11 cellular contexts compared by ENCODE assay signal in the genomic region with DNA sequence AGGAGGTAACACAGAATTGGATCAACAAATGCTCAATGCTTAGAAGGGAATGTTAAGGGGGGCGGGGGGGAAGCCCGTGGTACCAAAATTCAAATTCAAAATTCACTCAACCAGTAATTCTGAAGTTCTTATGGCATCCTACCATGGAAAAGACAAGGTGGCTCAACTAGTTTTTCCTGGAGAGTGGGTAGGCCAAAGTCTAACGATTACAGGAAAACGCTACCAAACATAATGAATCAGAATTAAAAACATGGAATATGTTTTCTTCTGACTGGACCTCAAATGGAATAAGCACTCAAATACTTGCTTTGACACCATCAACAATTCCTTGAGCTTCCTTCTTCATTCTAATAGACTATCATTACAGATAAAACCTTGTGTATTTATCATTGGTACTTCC. TPM values are rescaled to one million over a fixed set of nuclear protein-coding genes. Genes with fewer than 3 reads are reported as not detected.
DNase-seq lines count a peak whose midpoint lies in the region; ATAC-seq, FAIRE-seq and TF ChIP-seq lines count a peak whose summit lies in the region.
"Had no signal": no experiment of that assay in that cellular context is flagged by ENCODE, and none has a peak within 500 bp of the region (broad histone marks: within the 10 kb centered on the region; RNA-seq: fewer than 3 reads in every experiment).

No MANE protein-coding gene starts in this region.

- H2AFZ ChIP-seq in HepG2 (ENCODE audit: low read length), result no peak overlapping the region

- H3K27me3 Mint-ChIP-seq in type B pancreatic cell, result no peaks in the 10 kb centered on the region

- peaks cover 60% of the 10 kb centered on the region for H3K4me1 Mint-ChIP-seq in type B pancreatic cell (ENCODE audit: unreplicated experiment)

- in situ Hi-C loops in HepG2 (cut with HindIII; ENCODE audit: extremely low pct_ligation_motif_present, low pct_unique_long_range_greater_than_20kb), result loop anchor here (10.0 kb wide), 1 partner anchor 78 kb away; a partner anchor contains a TSS

- TF ChIP-seq RAD21 in HepG2 (CRISPR knock-in tag; IDR thresholded peaks at IDR 0.05), result no peak

- no peaks in the 10 kb centered on the region for H3K27me3 ChIP-seq in cardiac muscle cell
- no peaks in the 10 kb centered on the region for H3K27me3 ChIP-seq in ascending aorta
- H3K27me3 ChIP-seq in HepG2 (ENCODE audit: control insufficient read depth in 1 of 2, insufficient read depth in 2 of 2, low read length in 2 of 2), result peaks cover 0 to 6% of the 10 kb centered on the region in 2 experiments; a peak in 1 of 5 replicates

- intact Hi-C loops in Right ventricle myocardium superior (cut with DNase I), result loop anchor here (5.0 kb wide), 1 partner anchor 36 kb away; a partner anchor contains a TSS
- intact Hi-C loops in ascending aorta (cut with DNase I), result no loop called here
- intact Hi-C loops in HepG2 (cut with micrococcal nuclease; ENCODE audit: unreplicated experiment), result loop anchor here (10.0 kb wide), 1 partner anchor 78 kb away; a partner anchor contains a TSS

- TF ChIP-seq CTCF in cardiac muscle cell (IDR thresholded peaks at IDR 0.05; ENCODE audit: low read depth, low read length) (no peak), ascending aorta (IDR thresholded peaks at IDR 0.05) (no peak), HepG2 (CRISPR knock-in tag; IDR thresholded peaks at IDR 0.05) (no peak), type B pancreatic cell (conservative IDR thresholded peaks at IDR 0.05) (no peak)

- no peak for ATAC-seq in Right ventricle myocardium superior (ENCODE audit: poor library complexity)
- no peak for ATAC-seq in HepG2
- ATAC-seq in HG03159 (IDR thresholded peaks at IDR 0.05; ENCODE audit: unreplicated experiment), result no peak

- H3K9me3 Mint-ChIP-seq in type B pancreatic cell, result no peaks in the 10 kb centered on the region

- H3K9me3 ChIP-seq in cardiac muscle cell (ENCODE audit: low read depth), result no peaks in the 10 kb centered on the region
- H3K9me3 ChIP-seq in ascending aorta, result no peaks in the 10 kb centered on the region
- no peaks in the 10 kb centered on the region for H3K9me3 ChIP-seq in HepG2 (ENCODE audit: low read length)

- H3K36me3 Mint-ChIP-seq in type B pancreatic cell, result peaks cover 54% of the 10 kb centered on the region

- no peak for DNase-seq in cardiac muscle cell (ENCODE audit: low read depth in 1 of 2, low spot score in 1 of 2)
- no peak for DNase-seq in Right ventricle myocardium superior
- DNase-seq in ascending aorta (ENCODE audit: low spot score in 2 of 2), result no peak
- no peak for DNase-seq in HepG2 (ENCODE audit: low spot score)
- DNase-seq in type B pancreatic cell (ENCODE audit: extremely low spot score, unreplicated experiment), result no peak
- no peak for DNase-seq in GM19239 (ENCODE audit: insufficient read length, low spot score)
- DNase-seq in NAMALWA (ENCODE audit: low spot score), result no peak
- DNase-seq: DMS79 treated with DMSO at 0.1 percent for 48 hours had no signal

- H3K4me3 Mint-ChIP-seq in type B pancreatic cell, result peak overlapping the region; percentile 98

- H3K27ac ChIP-seq in cardiac muscle cell (peak overlapping the region; percentile 68), ascending aorta (no peak overlapping the region), HepG2 (ENCODE audit: extremely low read length, insufficient read depth, low read length) (no peak overlapping the region)

- H3K4me1 ChIP-seq in cardiac muscle cell (ENCODE audit: low read depth), result peaks cover 54% of the 10 kb centered on the region
- H3K4me1 ChIP-seq in ascending aorta, result peaks cover 0 to 32% of the 10 kb centered on the region in 2 donors
- H3K4me1 ChIP-seq in HepG2 (ENCODE audit: insufficient read depth, low read length), result peaks cover 51% of the 10 kb centered on the region

- H3K9ac ChIP-seq in HepG2 (ENCODE audit: insufficient read depth, low read depth, low read length), result peak overlapping the region; percentile 100; the same call in 1 of the 2 replicates

- H3K4me3 ChIP-seq in cardiac muscle cell (peak overlapping the region; percentile 86), ascending aorta (peak overlapping the region; percentile 72 to 84), HepG2 (replicated peaks in 1 of 3; ENCODE audit: insufficient read depth in 1 of 3, low read depth in 2 of 3, low read length in 3 of 3) (peak overlapping the region; percentile 84 to 94 (median 92); a peak in 4 of 6 replicates)

- H3K36me3 ChIP-seq in cardiac muscle cell (peaks cover 15% of the 10 kb centered on the region), ascending aorta (peaks cover 7 to 17% of the 10 kb centered on the region in 2 donors), HepG2 (replicated peaks in 1 of 2; ENCODE audit: control insufficient read depth in 1 of 2, insufficient read depth in 2 of 2, low read length in 2 of 2) (peaks cover 14 to 43% of the 10 kb centered on the region in 2 experiments)

- H3K4me2 ChIP-seq in HepG2 (ENCODE audit: low read depth, low read length), result peak overlapping the region; percentile 98

- FAIRE-seq in HepG2 (lab: Jason Lieb, UNC) (no peak), GM19239 (lab: Jason Lieb, UNC) (no peak)
- FAIRE-seq: endometrium, RCC 7860 had no signal

- TF ChIP-seq EP300 in HepG2 (IDR thresholded peaks at IDR 0.05; ENCODE audit: low read depth in 2 of 2, low read length in 2 of 2), result no peak
- no peak for TF ChIP-seq EP300 in HepG2 (CRISPR knock-in tag; IDR thresholded peaks at IDR 0.05; ENCODE audit: borderline replicate concordance)

- POLR2A ChIA-PET in HepG2 (lab: Yijun Ruan, JAX), result interaction anchor here (0.8 to 1.8 kb wide), 2 partner anchors 12 to 35 kb away, joined by 3 to 6 read pairs; a partner anchor contains a TSS

- BruUV-seq in HepG2 (replicated peaks; lab: Mats Ljungman, UMichigan), result no TSS peak

- H3K79me2 ChIP-seq in HepG2 (ENCODE audit: insufficient read depth, low read length), result peaks cover 64% of the 10 kb centered on the region

- CTCF ChIA-PET in HepG2 (lab: Yijun Ruan, JAX; ENCODE audit: low intra/inter-chr PET ratio, low total read pairs), result no interaction called here

- no peak for TF ChIP-seq POLR2A in HepG2 (IDR thresholded peaks at IDR 0.05; ENCODE audit: insufficient read depth in 1 of 2, low read depth in 2 of 2, low read length in 2 of 2)

- peaks cover 60% of the 10 kb centered on the region for H4K20me1 ChIP-seq in HepG2 (ENCODE audit: insufficient read depth, low read length)

- 56% methylated on average over 4 of the region's 4 CpGs for WGBS in HepG2 (ENCODE audit: low lambda C conversion rate)

- peak overlapping the region; percentile 98 for H3K27ac Mint-ChIP-seq in type B pancreatic cell

RNA-seq across cellular contexts. Expression of a gene that starts 2.3 kb away (rescaled TPM):
- total RNA-seq in cardiac muscle cell (916 and 1,196 TPM in 2 replicates), Right ventricle myocardium superior (449 TPM), ascending aorta (490 TPM), HepG2 (2016; rRNA removed; fragmentation: Illumina TruSeq; extraction: Trizol) (1,700 and 2,295 TPM in 2 replicates), type B pancreatic cell (ENCODE audit: low replicate concordance) (988 and 997 TPM in 2 replicates)
- polyA plus RNA-seq in cardiac muscle cell (871 and 891 TPM in 2 replicates), HepG2 (2011; rRNA removed) (688 and 799 TPM in 2 replicates)
- total RNA-seq in HepG2 (2016; cell fraction: cytosol; rRNA removed; fragmentation: Illumina TruSeq; extraction: Trizol; ENCODE audit: low read depth), result 1,346 and 1,631 TPM in 2 replicates
- total RNA-seq in HepG2 (2016; cell fraction: insoluble cytoplasmic fraction; rRNA removed; fragmentation: Illumina TruSeq; extraction: Trizol), result 1,693 and 2,342 TPM in 2 replicates
- 2,301 and 2,703 TPM in 2 replicates for total RNA-seq in HepG2 (2016; cell fraction: membrane; rRNA removed; fragmentation: Illumina TruSeq; extraction: Trizol)
- total RNA-seq in HepG2 (2016; cell fraction: nucleus; rRNA removed; fragmentation: Illumina TruSeq; extraction: Trizol), result 536 and 558 TPM in 2 replicates
- polyA plus RNA-seq in HepG2 (2011; cell fraction: cytosol; rRNA removed), result 537 and 762 TPM in 2 replicates
- polyA plus RNA-seq in HepG2 (2011; cell fraction: nucleus; rRNA removed), result 98.1 and 131 TPM in 2 replicates
- polyA plus RNA-seq in HepG2 (2012), result 1,697 and 1,960 TPM in 2 replicates
- polyA plus RNA-seq in HepG2 (2016; cell fraction: cytosol; fragmentation: Illumina TruSeq; extraction: Trizol; ENCODE audit: low read depth), result 1,551 and 1,609 TPM in 2 replicates
- 1,930 and 2,097 TPM in 2 replicates for polyA plus RNA-seq in HepG2 (2016; cell fraction: insoluble cytoplasmic fraction; fragmentation: Illumina TruSeq; extraction: Trizol; ENCODE audit: low read depth)
- 2,028 and 2,269 TPM in 2 replicates for polyA plus RNA-seq in HepG2 (2016; cell fraction: membrane; fragmentation: Illumina TruSeq; extraction: Trizol; ENCODE audit: low read depth)
- 833 and 868 TPM in 2 replicates for polyA plus RNA-seq in HepG2 (2016; cell fraction: nucleus; fragmentation: Illumina TruSeq; extraction: Trizol; ENCODE audit: insufficient read depth, low read depth)
- 250 and 557 TPM in 2 replicates for polyA minus RNA-seq in HepG2 (2011; rRNA and poly(A)+ RNA removed; ENCODE audit: low replicate concordance)
- polyA minus RNA-seq in HepG2 (2011; cell fraction: cytosol; rRNA and poly(A)+ RNA removed), result 139 and 145 TPM in 2 replicates
- 70.6 and 115 TPM in 2 replicates for polyA minus RNA-seq in HepG2 (2011; cell fraction: nucleus; rRNA and poly(A)+ RNA removed)

RNA-seq across cellular contexts. Expression of a gene that starts 29.3 kb away (rescaled TPM):
- total RNA-seq in cardiac muscle cell (6.0 and 9.9 TPM in 2 replicates), Right ventricle myocardium superior (3.6 TPM), ascending aorta (20.9 TPM), HepG2 (2016; rRNA removed; fragmentation: Illumina TruSeq; extraction: Trizol) (47.3 and 67.0 TPM in 2 replicates), type B pancreatic cell (ENCODE audit: low replicate concordance) (13.1 and 27.0 TPM in 2 replicates)
- polyA plus RNA-seq in cardiac muscle cell (15.4 and 17.8 TPM in 2 replicates), HepG2 (2011; rRNA removed) (18.1 and 30.0 TPM in 2 replicates)
- total RNA-seq in HepG2 (2016; cell fraction: cytosol; rRNA removed; fragmentation: Illumina TruSeq; extraction: Trizol; ENCODE audit: low read depth), result 14.0 and 14.2 TPM in 2 replicates
- total RNA-seq in HepG2 (2016; cell fraction: insoluble cytoplasmic fraction; rRNA removed; fragmentation: Illumina TruSeq; extraction: Trizol), result 47.6 and 69.6 TPM in 2 replicates
- 17.8 and 19.7 TPM in 2 replicates for total RNA-seq in HepG2 (2016; cell fraction: membrane; rRNA removed; fragmentation: Illumina TruSeq; extraction: Trizol)
- 33.7 and 38.1 TPM in 2 replicates for total RNA-seq in HepG2 (2016; cell fraction: nucleus; rRNA removed; fragmentation: Illumina TruSeq; extraction: Trizol)
- 15.5 and 16.8 TPM in 2 replicates for polyA plus RNA-seq in HepG2 (2011; cell fraction: cytosol; rRNA removed)
- polyA plus RNA-seq in HepG2 (2011; cell fraction: nucleus; rRNA removed), result 20.7 and 23.5 TPM in 2 replicates
- 15.2 and 26.9 TPM in 2 replicates for polyA plus RNA-seq in HepG2 (2012)
- polyA plus RNA-seq in HepG2 (2016; cell fraction: cytosol; fragmentation: Illumina TruSeq; extraction: Trizol; ENCODE audit: low read depth), result 5.4 and 7.7 TPM in 2 replicates
- 50.8 and 55.2 TPM in 2 replicates for polyA plus RNA-seq in HepG2 (2016; cell fraction: insoluble cytoplasmic fraction; fragmentation: Illumina TruSeq; extraction: Trizol; ENCODE audit: low read depth)
- 11.4 and 12.6 TPM in 2 replicates for polyA plus RNA-seq in HepG2 (2016; cell fraction: membrane; fragmentation: Illumina TruSeq; extraction: Trizol; ENCODE audit: low read depth)
- 35.2 and 36.7 TPM in 2 replicates for polyA plus RNA-seq in HepG2 (2016; cell fraction: nucleus; fragmentation: Illumina TruSeq; extraction: Trizol; ENCODE audit: insufficient read depth, low read depth)
- polyA minus RNA-seq in HepG2 (2011; rRNA and poly(A)+ RNA removed; ENCODE audit: low replicate concordance), result 12.4 and 36.9 TPM in 2 replicates
- 8.9 and 11.9 TPM in 2 replicates for polyA minus RNA-seq in HepG2 (2011; cell fraction: cytosol; rRNA and poly(A)+ RNA removed)
- polyA minus RNA-seq in HepG2 (2011; cell fraction: nucleus; rRNA and poly(A)+ RNA removed), result 28.3 and 28.5 TPM in 2 replicates

RNA-seq across cellular contexts. Expression of a gene that starts 34.7 kb away (rescaled TPM):
- 59.9 and 82.2 TPM in 2 replicates for total RNA-seq in cardiac muscle cell
- 210 and 262 TPM in 2 replicates for polyA plus RNA-seq in cardiac muscle cell
- total RNA-seq in Right ventricle myocardium superior, result 132 TPM
- total RNA-seq in ascending aorta, result 62.2 TPM
- total RNA-seq in HepG2 (2016; rRNA removed; fragmentation: Illumina TruSeq; extraction: Trizol), result 159 and 290 TPM in 2 replicates
- 36.7 and 44.1 TPM in 2 replicates for total RNA-seq in HepG2 (2016; cell fraction: cytosol; rRNA removed; fragmentation: Illumina TruSeq; extraction: Trizol; ENCODE audit: low read depth)
- total RNA-seq in HepG2 (2016; cell fraction: insoluble cytoplasmic fraction; rRNA removed; fragmentation: Illumina TruSeq; extraction: Trizol), result 170 and 269 TPM in 2 replicates
- total RNA-seq in HepG2 (2016; cell fraction: membrane; rRNA removed; fragmentation: Illumina TruSeq; extraction: Trizol), result 155 and 168 TPM in 2 replicates
- 118 and 124 TPM in 2 replicates for total RNA-seq in HepG2 (2016; cell fraction: nucleus; rRNA removed; fragmentation: Illumina TruSeq; extraction: Trizol)
- polyA plus RNA-seq in HepG2 (2011; rRNA removed), result 43.7 and 54.4 TPM in 2 replicates
- polyA plus RNA-seq in HepG2 (2011; cell fraction: cytosol; rRNA removed), result 23.9 and 37.8 TPM in 2 replicates
- 16.1 and 21.1 TPM in 2 replicates for polyA plus RNA-seq in HepG2 (2011; cell fraction: nucleus; rRNA removed)
- 244 and 265 TPM in 2 replicates for polyA plus RNA-seq in HepG2 (2012)
- polyA plus RNA-seq in HepG2 (2016; cell fraction: cytosol; fragmentation: Illumina TruSeq; extraction: Trizol; ENCODE audit: low read depth), result 58.0 and 58.7 TPM in 2 replicates
- polyA plus RNA-seq in HepG2 (2016; cell fraction: insoluble cytoplasmic fraction; fragmentation: Illumina TruSeq; extraction: Trizol; ENCODE audit: low read depth), result 452 and 465 TPM in 2 replicates
- 140 and 145 TPM in 2 replicates for polyA plus RNA-seq in HepG2 (2016; cell fraction: membrane; fragmentation: Illumina TruSeq; extraction: Trizol; ENCODE audit: low read depth)
- 228 and 240 TPM in 2 replicates for polyA plus RNA-seq in HepG2 (2016; cell fraction: nucleus; fragmentation: Illumina TruSeq; extraction: Trizol; ENCODE audit: insufficient read depth, low read depth)
- 15.3 and 29.9 TPM in 2 replicates for polyA minus RNA-seq in HepG2 (2011; rRNA and poly(A)+ RNA removed; ENCODE audit: low replicate concordance)
- polyA minus RNA-seq in HepG2 (2011; cell fraction: cytosol; rRNA and poly(A)+ RNA removed), result 57.2 and 64.6 TPM in 2 replicates
- 23.0 and 29.1 TPM in 2 replicates for polyA minus RNA-seq in HepG2 (2011; cell fraction: nucleus; rRNA and poly(A)+ RNA removed)
- 219 and 222 TPM in 2 replicates for total RNA-seq in type B pancreatic cell (ENCODE audit: low replicate concordance)

RNA-seq across cellular contexts. Expression of a gene that starts 40.3 kb away (rescaled TPM):
- 0.53 and 1.9 TPM in 2 replicates for total RNA-seq in cardiac muscle cell
- 0.64 TPM in 1 of 2 replicates, not detected in the other for polyA plus RNA-seq in cardiac muscle cell
- 0.51 TPM for total RNA-seq in Right ventricle myocardium superior
- total RNA-seq in ascending aorta, result not detected
- total RNA-seq in HepG2 (2016; rRNA removed; fragmentation: Illumina TruSeq; extraction: Trizol), result 0.46 and 0.95 TPM in 2 replicates
- total RNA-seq in HepG2 (2016; cell fraction: cytosol; rRNA removed; fragmentation: Illumina TruSeq; extraction: Trizol; ENCODE audit: low read depth), result not detected in 2 replicates
- 0.39 and 0.74 TPM in 2 replicates for total RNA-seq in HepG2 (2016; cell fraction: insoluble cytoplasmic fraction; rRNA removed; fragmentation: Illumina TruSeq; extraction: Trizol)
- 0.31 and 0.62 TPM in 2 replicates for total RNA-seq in HepG2 (2016; cell fraction: membrane; rRNA removed; fragmentation: Illumina TruSeq; extraction: Trizol)
- total RNA-seq in HepG2 (2016; cell fraction: nucleus; rRNA removed; fragmentation: Illumina TruSeq; extraction: Trizol), result 0.47 and 0.81 TPM in 2 replicates
- 1.8 and 2.6 TPM in 2 replicates for polyA plus RNA-seq in HepG2 (2011; rRNA removed)
- 1.1 and 2.2 TPM in 2 replicates for polyA plus RNA-seq in HepG2 (2011; cell fraction: cytosol; rRNA removed)
- 0.27 and 0.59 TPM in 2 replicates for polyA plus RNA-seq in HepG2 (2011; cell fraction: nucleus; rRNA removed)
- 4.4 and 6.4 TPM in 2 replicates for polyA plus RNA-seq in HepG2 (2012)
- polyA plus RNA-seq in HepG2 (2016; cell fraction: cytosol; fragmentation: Illumina TruSeq; extraction: Trizol; ENCODE audit: low read depth), result 0.15 and 0.20 TPM in 2 replicates
- polyA plus RNA-seq in HepG2 (2016; cell fraction: insoluble cytoplasmic fraction; fragmentation: Illumina TruSeq; extraction: Trizol; ENCODE audit: low read depth), result 0.24 and 0.47 TPM in 2 replicates
- polyA plus RNA-seq in HepG2 (2016; cell fraction: membrane; fragmentation: Illumina TruSeq; extraction: Trizol; ENCODE audit: low read depth), result 0.30 and 0.37 TPM in 2 replicates
- polyA plus RNA-seq in HepG2 (2016; cell fraction: nucleus; fragmentation: Illumina TruSeq; extraction: Trizol; ENCODE audit: insufficient read depth, low read depth), result 0.81 and 1.4 TPM in 2 replicates
- polyA minus RNA-seq in HepG2 (2011; rRNA and poly(A)+ RNA removed; ENCODE audit: low replicate concordance), result 0.70 and 1.5 TPM in 2 replicates
- 0.49 TPM in 1 of 2 replicates, not detected in the other for polyA minus RNA-seq in HepG2 (2011; cell fraction: cytosol; rRNA and poly(A)+ RNA removed)
- polyA minus RNA-seq in HepG2 (2011; cell fraction: nucleus; rRNA and poly(A)+ RNA removed), result 0.50 and 0.64 TPM in 2 replicates
- 0.79 and 1.9 TPM in 2 replicates for total RNA-seq in type B pancreatic cell (ENCODE audit: low replicate concordance)
